In genomic region chr16:29255957-29256356, GRCh38 we compare ENCODE assay signal across 7 cellular contexts.
DNase-seq lines count a peak whose midpoint lies in the region; ATAC-seq, FAIRE-seq and TF ChIP-seq lines count a peak whose summit lies in the region.
"Not testable (repeated sequence)": the region's sequence is repeated elsewhere in the genome, so short reads cannot be mapped to it uniquely, and the experiment has no call there.

No MANE protein-coding gene starts in this region.

- peaks cover 21% of the 10 kb centered on the region for H3K4me1 Mint-ChIP-seq in neural progenitor cell

- CTCF ChIA-PET in A549 (lab: Yijun Ruan, JAX): not testable (repeated sequence)

- H4K20me1 ChIP-seq in neural progenitor cell (ENCODE audit: low read depth): not testable (repeated sequence)

- H2AK5ac ChIP-seq in mesenchymal stem cell (ENCODE audit: low read length, severe bottlenecking): not testable (repeated sequence)

- H3K9ac ChIP-seq in mesenchymal stem cell (ENCODE audit: low read length); neural progenitor cell: not testable (repeated sequence)

- not testable (repeated sequence) for H4K91ac ChIP-seq in mesenchymal stem cell (ENCODE audit: low read length)

- H3K9me3 Mint-ChIP-seq in neural progenitor cell: not testable (repeated sequence)

- intact Hi-C loops in right cardiac atrium (cut with DNase I): loop anchor here in 1 of 4 donors (10.0 kb wide), 1 partner anchor 141 kb away; no protein-coding TSS in a partner anchor

- not testable (repeated sequence) for H3F3A ChIP-seq in neural progenitor cell (ENCODE audit: low read depth)

- H3K79me1 ChIP-seq in mesenchymal stem cell (replicated peaks; ENCODE audit: low read length, poor library complexity, severe bottlenecking): not testable (repeated sequence)

- H2BK15ac ChIP-seq in mesenchymal stem cell (ENCODE audit: low read depth, poor library complexity, severe bottlenecking): not testable (repeated sequence)

- not testable (repeated sequence) for H2BK120ac ChIP-seq in mesenchymal stem cell (ENCODE audit: low read depth, low read length)

- H3K36me3 ChIP-seq in WERI-Rb-1; mesenchymal stem cell (ENCODE audit: control insufficient read depth in 1 of 2, insufficient read depth in 2 of 2, low read depth in 1 of 2, low read length in 2 of 2); neural progenitor cell: not testable (repeated sequence)

- not testable (repeated sequence) for H3K27me3 ChIP-seq in WERI-Rb-1 (ENCODE audit: insufficient read depth, low read depth, severe bottlenecking); right cardiac atrium (ENCODE audit: control insufficient read depth, insufficient read depth); mesenchymal stem cell (ENCODE audit: control insufficient read depth in 1 of 2, insufficient read depth in 1 of 2, low read length in 2 of 2); neural progenitor cell

- TF ChIP-seq POLR2A in A549 (IDR thresholded peaks at IDR 0.05; ENCODE audit: low read length): not testable (repeated sequence)

- not testable (repeated sequence) for H4K8ac ChIP-seq in mesenchymal stem cell (ENCODE audit: low read length)

- H3K4me3 Mint-ChIP-seq in neural progenitor cell: not testable (repeated sequence)

- WGBS in A549 (ENCODE audit: missing lambda C conversion rate): 56% methylated on average over 6 of the region's 6 CpGs
- WGBS in right cardiac atrium: 41% methylated on average over 6 of the region's 6 CpGs
- 100% methylated on average over 2 of the region's 6 CpGs for WGBS in mesenchymal stem cell

- H2BK12ac ChIP-seq in mesenchymal stem cell (ENCODE audit: low read length in 2 of 2): peak overlapping the region in 1 of 2 experiments; percentile 86

- H3K4me2 ChIP-seq in A549; mesenchymal stem cell (ENCODE audit: low read length, poor library complexity, severe bottlenecking); neural progenitor cell: not testable (repeated sequence)

- not testable (repeated sequence) for TF ChIP-seq EP300 in A549 (IDR thresholded peaks at IDR 0.05)

- peak; percentile 23 for FAIRE-seq in A549 (lab: Jason Lieb, UNC)

- not testable (repeated sequence) for H3K23ac ChIP-seq in mesenchymal stem cell (ENCODE audit: low read length in 2 of 2)

- TF ChIP-seq RAD21 in A549 (conservative IDR thresholded peaks at IDR 0.05 in 1 of 2, IDR thresholded peaks at IDR 0.05 in 1 of 2): not testable (repeated sequence)

- H3K27ac Mint-ChIP-seq in neural progenitor cell: peak overlapping the region; percentile 24

- not testable (repeated sequence) for TF ChIP-seq CTCF in A549 (IDR thresholded peaks at IDR 0.05); WERI-Rb-1 (IDR thresholded peaks at IDR 0.05; ENCODE audit: low read depth, low read length); neural progenitor cell (IDR thresholded peaks at IDR 0.05)

- H3K9me3 ChIP-seq in A549; WERI-Rb-1 (ENCODE audit: severe bottlenecking); right cardiac atrium (ENCODE audit: control insufficient read depth, low read length); mesenchymal stem cell (ENCODE audit: control insufficient read depth, low read length); neural progenitor cell (ENCODE audit: low read depth): not testable (repeated sequence)

- DNase-seq in A549 (ENCODE audit: low read depth in 1 of 2, low spot score in 1 of 2); mesenchymal stem cell; neural progenitor cell (ENCODE audit: low spot score): not testable (repeated sequence)
- DNase-seq in NCI-H2171 treated with DMSO at 0.1 percent for 48 hours (lab: John Stamatoyannopoulos, UW) (peak; percentile 44), WERI-Rb-1 (peak; percentile 31), cerebellar cortex (ENCODE audit: low spot score) (peak; percentile 4), right cardiac atrium (peak in 2 of 3 donors; percentile 51 to 52)

- not testable (repeated sequence) for H2BK5ac ChIP-seq in mesenchymal stem cell (ENCODE audit: low read depth, low read length, poor library complexity, severe bottlenecking)

- POLR2A ChIA-PET in A549 (lab: Yijun Ruan, JAX): not testable (repeated sequence)

- not testable (repeated sequence) for H3K27ac ChIP-seq in A549; WERI-Rb-1; right cardiac atrium (ENCODE audit: low read length); mesenchymal stem cell (ENCODE audit: low read length, poor library complexity, severe bottlenecking); neural progenitor cell

- not testable (repeated sequence) for H3K4ac ChIP-seq in mesenchymal stem cell (ENCODE audit: low read depth in 1 of 2, low read length in 2 of 2)

- not testable (repeated sequence) for H3K79me2 ChIP-seq in neural progenitor cell (ENCODE audit: low read depth)

- not testable (repeated sequence) for H3K4me3 ChIP-seq in A549; WERI-Rb-1 (ENCODE audit: low read depth, low read length); right cardiac atrium (ENCODE audit: low read length); mesenchymal stem cell (ENCODE audit: insufficient read depth in 1 of 2, low read depth in 1 of 2, low read length in 2 of 2); neural progenitor cell

- not testable (repeated sequence) for H3K27me3 Mint-ChIP-seq in neural progenitor cell (ENCODE audit: insufficient read depth, low read depth)

- not testable (repeated sequence) for H2AFZ ChIP-seq in mesenchymal stem cell (ENCODE audit: low read depth, low read length); neural progenitor cell (replicated peaks)

- H3K18ac ChIP-seq in mesenchymal stem cell (ENCODE audit: low read depth in 1 of 2, low read length in 2 of 2): peak overlapping the region; percentile 57 to 62

- not testable (repeated sequence) for H3K36me3 Mint-ChIP-seq in neural progenitor cell

- not testable (repeated sequence) for ATAC-seq in A549, right cardiac atrium

- not testable (repeated sequence) for H3K4me1 ChIP-seq in A549; right cardiac atrium (ENCODE audit: control insufficient read depth, insufficient read depth, low read length); mesenchymal stem cell (ENCODE audit: control insufficient read depth, insufficient read depth, low read depth, low read length); neural progenitor cell

- H3K14ac ChIP-seq in mesenchymal stem cell (ENCODE audit: low read length in 2 of 2): not testable (repeated sequence)
